ENCODE assay signal across 8 cellular contexts in the genomic region with DNA sequence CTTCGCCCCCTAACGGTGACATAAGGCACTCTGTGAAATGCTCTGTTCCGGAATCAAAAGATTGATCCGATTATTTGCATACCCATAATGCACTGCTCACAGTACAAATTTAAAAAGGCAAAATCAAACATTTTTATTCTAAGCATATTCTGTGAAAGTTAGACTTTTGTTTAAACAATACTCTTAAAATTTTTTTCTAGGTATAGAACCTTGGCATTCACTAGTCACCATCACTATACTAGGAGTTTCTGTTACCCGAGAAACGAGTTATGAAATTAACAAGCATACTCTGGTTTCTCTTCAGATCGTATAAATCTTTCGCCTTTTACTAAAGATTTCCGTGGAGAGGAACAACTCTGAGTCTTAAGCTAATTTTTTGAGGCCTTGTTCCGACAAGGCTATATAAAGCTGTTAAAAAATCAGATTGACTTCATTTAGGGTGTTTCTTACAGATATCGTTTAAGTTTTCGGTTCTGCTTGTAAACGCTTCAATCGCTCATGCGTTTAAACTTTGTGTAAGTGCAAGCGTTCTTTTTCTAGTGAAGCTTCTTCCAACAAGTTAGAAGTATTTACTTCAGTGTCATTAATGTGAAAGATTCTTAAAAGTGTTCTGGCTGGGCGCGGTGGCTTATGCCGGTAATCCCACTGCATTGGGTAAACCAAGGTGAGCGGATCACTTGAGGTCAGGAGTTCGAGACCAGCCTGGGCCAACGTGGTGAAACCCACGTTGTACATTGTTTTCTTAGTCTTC. TPM values are rescaled to one million over a fixed set of nuclear protein-coding genes. Genes with fewer than 3 reads are reported as not detected.
DNase-seq lines count a peak whose midpoint lies in the region; ATAC-seq and TF ChIP-seq lines count a peak whose summit lies in the region.

TSS of gene RNU5B-1 (plus strand) at position 285 of the 751 bp plus-strand sequence.

- H3K36me3 Mint-ChIP-seq in activated T-cell treated with anti-CD3 and anti-CD28 coated beads, Interleukin-2, amount 50 U/mL, for 24 hours (ENCODE audit: low read depth), result peaks cover 2% of the 10 kb centered on the region
- H3K36me3 Mint-ChIP-seq in stimulated activated effector memory CD8-positive, alpha-beta T cell treated with anti-CD3 and anti-CD28 coated beads, Interleukin-12 subunit alpha, Interleukin-12 subunit beta, amount 100 ng/mL, for 72 hours, result peaks cover 34% of the 10 kb centered on the region

- H3K9ac ChIP-seq in HUES64 (ENCODE audit: low read depth, low read length), result peak within 1 kb of the TSS; percentile 87

- H3K4me1 ChIP-seq in HUES64 (ENCODE audit: insufficient read depth, low read length) (peaks cover 8% of the 10 kb centered on the region; the same call in 1 of the 2 replicates), esophagus squamous epithelium (peaks cover 8 to 30% (median 9%) of the 10 kb centered on the region in 3 donors)

- intact Hi-C loops in esophagus squamous epithelium (cut with DNase I), result no loop called here

- H3K27me3 ChIP-seq in HUES64 (ENCODE audit: insufficient read depth, low read length) (no peaks in the 10 kb centered on the region), esophagus squamous epithelium (no peaks in the 10 kb centered on the region)

- H3K27ac Mint-ChIP-seq in activated T-cell treated with anti-CD3 and anti-CD28 coated beads, Interleukin-2, amount 50 U/mL, for 24 hours, result peak within 1 kb of the TSS; percentile 100
- peak within 1 kb of the TSS; percentile 100 for H3K27ac Mint-ChIP-seq in stimulated activated effector memory CD8-positive, alpha-beta T cell treated with anti-CD3 and anti-CD28 coated beads, Interleukin-12 subunit alpha, Interleukin-12 subunit beta, amount 100 ng/mL, for 72 hours

- peak; percentile 54 for ATAC-seq in GM21515 (IDR thresholded peaks at IDR 0.05; ENCODE audit: unreplicated experiment)
- peak; percentile 82 for ATAC-seq in stimulated activated effector memory CD8-positive, alpha-beta T cell treated with anti-CD3 and anti-CD28 coated beads, Interleukin-12 subunit alpha, Interleukin-12 subunit beta, amount 100 ng/mL, for 72 hours

- peak in 3 of 4 donors; percentile 35 to 99 (median 92) for TF ChIP-seq POLR2A in esophagus squamous epithelium (IDR thresholded peaks at IDR 0.05)

- no peaks in the 10 kb centered on the region for H3K9me3 ChIP-seq in HUES64 (ENCODE audit: insufficient read depth, low read depth, low read length)
- no peaks in the 10 kb centered on the region for H3K9me3 ChIP-seq in esophagus squamous epithelium

- H3K4me1 Mint-ChIP-seq in activated T-cell treated with anti-CD3 and anti-CD28 coated beads, Interleukin-2, amount 50 U/mL, for 24 hours (ENCODE audit: low read depth), result peaks cover 42% of the 10 kb centered on the region
- H3K4me1 Mint-ChIP-seq in stimulated activated effector memory CD8-positive, alpha-beta T cell treated with anti-CD3 and anti-CD28 coated beads, Interleukin-12 subunit alpha, Interleukin-12 subunit beta, amount 100 ng/mL, for 72 hours, result peaks cover 24% of the 10 kb centered on the region

- TF ChIP-seq CTCF in esophagus squamous epithelium (IDR thresholded peaks at IDR 0.05), result peak in 5 of 6 experiments; percentile 85 to 96 (median 89)

- 1% methylated on average over 23 of the region's 23 CpGs for WGBS in HUES64
- 0 to 1% methylated on average over 21 to 23 of the region's 23 CpGs for WGBS in esophagus squamous epithelium, 2 donors

- H3K27ac ChIP-seq in HUES64 (ENCODE audit: low read depth, low read length) (peak within 1 kb of the TSS; percentile 89), esophagus squamous epithelium (peak within 1 kb of the TSS; percentile 84 to 93 (median 89))

- DNase-seq in DMS53 (lab: John Stamatoyannopoulos, UW) (peak; percentile 94), OCI-M2 (lab: John Stamatoyannopoulos, UW; ENCODE audit: unreplicated experiment) (peak; percentile 65), esophagus squamous epithelium (lab: John Stamatoyannopoulos, UW) (no peak), myocyte (ENCODE audit: low read depth) (peak; percentile 93)
- DNase-seq in activated T-cell treated with anti-CD3 and anti-CD28 coated beads, Interleukin-2, amount 50 U/mL, for 24 hours, result peak; percentile 87
- peak; percentile 55 to 92 for DNase-seq in stimulated activated effector memory CD8-positive, alpha-beta T cell treated with anti-CD3 and anti-CD28 coated beads, Interleukin-12 subunit alpha, Interleukin-12 subunit beta, amount 100 ng/mL, for 72 hours (ENCODE audit: low spot score in 2 of 2)

- no peaks in the 10 kb centered on the region for H3K9me3 Mint-ChIP-seq in activated T-cell treated with anti-CD3 and anti-CD28 coated beads, Interleukin-2, amount 50 U/mL, for 24 hours
- no peaks in the 10 kb centered on the region for H3K9me3 Mint-ChIP-seq in stimulated activated effector memory CD8-positive, alpha-beta T cell treated with anti-CD3 and anti-CD28 coated beads, Interleukin-12 subunit alpha, Interleukin-12 subunit beta, amount 100 ng/mL, for 72 hours

- H3K4me3 ChIP-seq in HUES64 (ENCODE audit: low read length), result peak within 1 kb of the TSS; percentile 52
- H3K4me3 ChIP-seq in esophagus squamous epithelium, result peak within 1 kb of the TSS; percentile 42 to 73 (median 60)

- H3K27me3 Mint-ChIP-seq in activated T-cell treated with anti-CD3 and anti-CD28 coated beads, Interleukin-2, amount 50 U/mL, for 24 hours, result no peaks in the 10 kb centered on the region

- H3K36me3 ChIP-seq in HUES64 (ENCODE audit: insufficient read depth, low read length), result no peaks in the 10 kb centered on the region
- no peaks in the 10 kb centered on the region for H3K36me3 ChIP-seq in esophagus squamous epithelium

- peak within 1 kb of the TSS; percentile 88 for H3K4me3 Mint-ChIP-seq in activated T-cell treated with anti-CD3 and anti-CD28 coated beads, Interleukin-2, amount 50 U/mL, for 24 hours
- H3K4me3 Mint-ChIP-seq in stimulated activated effector memory CD8-positive, alpha-beta T cell treated with anti-CD3 and anti-CD28 coated beads, Interleukin-12 subunit alpha, Interleukin-12 subunit beta, amount 100 ng/mL, for 72 hours, result peak within 1 kb of the TSS; percentile 89

RNA-seq across cellular contexts. Expression of gene RNU5B-1, which starts in this region (rescaled TPM):
- 33,902 TPM for polyA plus RNA-seq in HUES64 (2013, experiment 1 of 2)
- polyA plus RNA-seq in HUES64 (2013, experiment 2 of 2), result 36,521 TPM
- total RNA-seq in esophagus squamous epithelium (not detected), myocyte (not detected in 2 replicates)
- not detected for polyA plus RNA-seq in myocyte (2012)

Comparison
In these comparisons a context has a peak if more than half of its experiments do, and no peak if none do; other contexts are left out.
1. Peak in DNase-seq in myocyte; RNA of the gene not detected or under 1 TPM.